Comparison of ENCODE assay signal across 9 cellular contexts in genomic region chr20:21101453-21102251, GRCh38. TPM values are rescaled to one million over a fixed set of nuclear protein-coding genes. Genes with fewer than 3 reads are reported as not detected.
DNase-seq lines count a peak whose midpoint lies in the region; ATAC-seq and TF ChIP-seq lines count a peak whose summit lies in the region.
"Had no signal": no experiment of that assay in that cellular context is flagged by ENCODE, and none has a peak within 500 bp of the region (broad histone marks: within the 10 kb centered on the region; RNA-seq: fewer than 3 reads in every experiment).

No MANE protein-coding gene starts in this region.

- H3K27ac Mint-ChIP-seq in naive thymus-derived CD4-positive, alpha-beta T cell: peak overlapping the region in 3 of 9 donors; percentile 42 to 61 (median 48)

- peaks cover 78 to 92% (median 81%) of the 10 kb centered on the region in 5 donors for H3K27me3 Mint-ChIP-seq in naive thymus-derived CD4-positive, alpha-beta T cell

- H3K4me1 Mint-ChIP-seq in naive thymus-derived CD4-positive, alpha-beta T cell: peaks cover 16 to 62% (median 45%) of the 10 kb centered on the region in 7 donors

- peaks cover 0 to 6% (median 0%) of the 10 kb centered on the region in 5 donors for H3K36me3 Mint-ChIP-seq in naive thymus-derived CD4-positive, alpha-beta T cell

- DNase-seq in NOMO-1 treated with dmso at 0.1 percent for 144 hours (lab: John Stamatoyannopoulos, UW; ENCODE audit: unreplicated experiment): peak; percentile 30
- no peak for DNase-seq in effector memory CD4-positive, alpha-beta T cell
- DNase-seq in naive thymus-derived CD4-positive, alpha-beta T cell: no peak
- no peak for DNase-seq in mesenteric fat pad (ENCODE audit: low spot score)
- DNase-seq in Kasumi-1 (lab: John Stamatoyannopoulos, UW): no peak
- DNase-seq in T1000 (lab: John Stamatoyannopoulos, UW): no peak
- DNase-seq in SIG-M5 (lab: John Stamatoyannopoulos, UW): no peak

- peaks cover 0 to 7% (median 0%) of the 10 kb centered on the region in 11 donors for H3K9me3 Mint-ChIP-seq in naive thymus-derived CD4-positive, alpha-beta T cell

- TF ChIP-seq POLR2A in GM19193 (IDR thresholded peaks at IDR 0.05; ENCODE audit: extremely low read depth, insufficient read depth, insufficient read length): peak; percentile 8

- intact Hi-C loops in naive thymus-derived CD4-positive, alpha-beta T cell (cut with micrococcal nuclease): loop anchor here (2.0 to 5.0 kb wide), 8 partner anchors 136 to 1049 kb away; partner anchors contain the start of genes CFAP61 (in 1 of the 2), CRNKL1 (in 1 of the 2) and XRN2 (in 1 of the 2)

- H3K36me3 ChIP-seq in effector memory CD4-positive, alpha-beta T cell (ENCODE audit: control insufficient read depth, insufficient read depth, low read length): no peaks in the 10 kb centered on the region
- H3K36me3 ChIP-seq in naive thymus-derived CD4-positive, alpha-beta T cell (ENCODE audit: control insufficient read depth in 2 of 3, insufficient read depth in 3 of 3, low read length in 3 of 3): no peaks in the 10 kb centered on the region

- CTCF ChIA-PET in naive thymus-derived CD4-positive, alpha-beta T cell (lab: Charles Lee): interaction anchor here (0.5 to 0.6 kb wide), 2 partner anchors 27 to 46 kb away, joined by 3 to 6 read pairs; no protein-coding TSS in a partner anchor

- H3K4me1 ChIP-seq in effector memory CD4-positive, alpha-beta T cell (ENCODE audit: control insufficient read depth, insufficient read depth, low read length, poor library complexity, severe bottlenecking): peaks cover 38% of the 10 kb centered on the region
- peaks cover 20 to 42% of the 10 kb centered on the region in 2 donors for H3K4me1 ChIP-seq in naive thymus-derived CD4-positive, alpha-beta T cell (ENCODE audit: control insufficient read depth in 2 of 2, insufficient read depth in 2 of 2, low read length in 2 of 2)

- no peak for ATAC-seq in naive thymus-derived CD4-positive, alpha-beta T cell

- peak overlapping the region; percentile 56 for H3K4me3 ChIP-seq in effector memory CD4-positive, alpha-beta T cell (ENCODE audit: insufficient read depth, low read depth, low read length, poor library complexity, severe bottlenecking)
- peak overlapping the region; percentile 51 for H3K4me3 ChIP-seq in naive thymus-derived CD4-positive, alpha-beta T cell (ENCODE audit: low read length)

- POLR2A ChIA-PET in naive thymus-derived CD4-positive, alpha-beta T cell (lab: Charles Lee): interaction anchor here (1.3 kb wide), 1 partner anchor 24 kb away, joined by 4 read pairs; no protein-coding TSS in a partner anchor

- peaks cover 90% of the 10 kb centered on the region for H3K27me3 ChIP-seq in effector memory CD4-positive, alpha-beta T cell (replicated peaks; ENCODE audit: control insufficient read depth, insufficient read depth, low read length, poor library complexity, severe bottlenecking)
- peaks cover 18 to 72% of the 10 kb centered on the region in 2 donors for H3K27me3 ChIP-seq in naive thymus-derived CD4-positive, alpha-beta T cell (ENCODE audit: control insufficient read depth in 2 of 2, insufficient read depth in 2 of 2, low read length in 2 of 2)

- no peaks in the 10 kb centered on the region for H3K9me3 ChIP-seq in effector memory CD4-positive, alpha-beta T cell (ENCODE audit: control insufficient read depth, low read length)
- no peaks in the 10 kb centered on the region for H3K9me3 ChIP-seq in naive thymus-derived CD4-positive, alpha-beta T cell (ENCODE audit: control insufficient read depth in 2 of 3, low read length in 3 of 3)

- peak overlapping the region; percentile 73 to 91 (median 80) for H3K4me3 Mint-ChIP-seq in naive thymus-derived CD4-positive, alpha-beta T cell

- H3K27ac ChIP-seq in effector memory CD4-positive, alpha-beta T cell (ENCODE audit: insufficient read depth, low read length, poor library complexity, severe bottlenecking): no peak overlapping the region
- no peak overlapping the region for H3K27ac ChIP-seq in naive thymus-derived CD4-positive, alpha-beta T cell (ENCODE audit: low read depth, low read length)

RNA-seq across cellular contexts. Expression of gene LINC00237, which starts 4.5 kb away (rescaled TPM):
- total RNA-seq in naive thymus-derived CD4-positive, alpha-beta T cell: not detected
- not detected for polyA plus RNA-seq in naive thymus-derived CD4-positive, alpha-beta T cell
- total RNA-seq in mesenteric fat pad: not detected
- total RNA-seq: LHCN-M2 had no signal

RNA-seq across cellular contexts. Expression of gene KIZ, which starts 24.2 kb away (rescaled TPM):
- total RNA-seq in naive thymus-derived CD4-positive, alpha-beta T cell: 10 to 100 TPM; 15.6 to 47.4 (median 32.5) TPM
- polyA plus RNA-seq in naive thymus-derived CD4-positive, alpha-beta T cell: 10 to 100 TPM; 20.1 to 49.6 TPM
- 20.3 TPM for total RNA-seq in mesenteric fat pad
